ENCODE assay signal across 16 cellular contexts in the genomic region with DNA sequence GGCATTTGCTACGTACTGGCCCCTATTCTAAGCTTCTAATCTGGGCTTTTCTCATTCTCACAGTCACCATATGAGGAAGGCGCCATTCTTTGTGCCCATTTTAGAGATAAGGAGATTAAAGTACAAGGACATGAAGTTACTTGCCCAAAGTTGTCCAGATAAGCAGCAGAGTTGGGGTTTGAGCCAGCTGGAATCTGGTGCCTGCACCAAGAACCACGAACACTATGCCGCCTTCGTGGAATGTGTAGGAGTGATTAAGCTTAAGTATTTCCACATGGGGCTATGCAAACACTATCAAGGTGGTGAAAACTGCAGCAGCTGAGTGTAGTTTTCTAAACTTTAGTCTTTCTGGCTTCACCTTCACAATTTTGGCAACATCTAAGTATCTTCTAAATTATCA.
DNase-seq lines count a peak whose midpoint lies in the region; ATAC-seq lines count a peak whose summit lies in the region.
"Had no signal": no experiment of that assay in that cellular context is flagged by ENCODE, and none has a peak within 500 bp of the region (broad histone marks: within the 10 kb centered on the region; RNA-seq: fewer than 3 reads in every experiment).

No MANE protein-coding gene starts in this region.

- peak; percentile 96 for ATAC-seq in Right ventricle myocardium superior (ENCODE audit: poor library complexity)
- ATAC-seq in HG02973 (IDR thresholded peaks at IDR 0.05; ENCODE audit: unreplicated experiment) = no peak
- ATAC-seq: activated CD8-positive, alpha-beta T cell treated with anti-CD3 and anti-CD28 coated beads, Interleukin-2, amount 10 ng/mL, durations not matched to agents 7 days and 5 days; activated T-helper 17 cell treated with anti-CD3 and anti-CD28 coated beads, Interleukin-2, amount 50 U/mL, for 72 hours; esophagus mucosa had no signal

- DNase-seq in H4 (ENCODE audit: low spot score) = peak; percentile 44
- DNase-seq in astrocyte of the hippocampus (ENCODE audit: low read depth, low spot score) = peak; percentile 79
- DNase-seq in Right ventricle myocardium superior = peak; percentile 63
- DNase-seq in non-pigmented ciliary epithelial cell (ENCODE audit: low read depth) = peak; percentile 4
- no peak for DNase-seq in SW480 (ENCODE audit: low spot score)
- no peak for DNase-seq in T-helper 9 cell
- no peak for DNase-seq in COLO668 (lab: John Stamatoyannopoulos, UW; ENCODE audit: unreplicated experiment)
- DNase-seq: activated CD8-positive, alpha-beta T cell treated with anti-CD3 and anti-CD28 coated beads, Interleukin-2, amount 10 ng/mL, durations not matched to agents 7 days and 5 days; amniotic stem cell; H7; NCI-H1092; stimulated activated naive CD4-positive, alpha-beta T cell; upper lobe of left lung had no signal

- intact Hi-C loops in Right ventricle myocardium superior (cut with DNase I) = no loop called here

Comparison
In these comparisons a context has a peak if more than half of its experiments do, and no peak if none do; other contexts are left out.
1. DNase-seq: peak in H4 (single experiment), astrocyte of the hippocampus (single experiment), Right ventricle myocardium superior (single experiment) and non-pigmented ciliary epithelial cell (single experiment); none in SW480 (single experiment), T-helper 9 cell (single experiment) and COLO668 (single experiment).